In genomic region chr18:1806884-1807615, GRCh38 we compare ENCODE assay signal across 18 cellular contexts.
A peak's percentile ranks its signal among the peaks of the same experiment; 100 is the strongest.
DNase-seq lines count a peak whose midpoint lies in the region; ATAC-seq and TF ChIP-seq lines count a peak whose summit lies in the region.
"Had no signal": no experiment of that assay in that cellular context is flagged by ENCODE, and none has a peak within 500 bp of the region (broad histone marks: within the 10 kb centered on the region; RNA-seq: fewer than 3 reads in every experiment).

No MANE protein-coding gene starts in this region.

- no peaks in the 10 kb centered on the region for H3K79me2 ChIP-seq in hepatocyte

- H3K27me3 ChIP-seq in hepatocyte = no peaks in the 10 kb centered on the region
- H3K27me3 ChIP-seq: esophagus muscularis mucosa, thyroid gland had no signal

- TF ChIP-seq CTCF in C4-2B (conservative IDR thresholded peaks at IDR 0.05) (peak; percentile 17; the same call in 1 of the 2 replicates), HEK293 (tag by site-specific recombination; IDR thresholded peaks at IDR 0.05) (no peak), hepatocyte (IDR thresholded peaks at IDR 0.05; ENCODE audit: poor library complexity) (no peak)

- H3K9me3 ChIP-seq in HEK293 (ENCODE audit: control insufficient read depth, insufficient read depth, low read depth, low read length) (no peaks in the 10 kb centered on the region), hepatocyte (ENCODE audit: low read depth) (no peaks in the 10 kb centered on the region)
- H3K9me3 ChIP-seq: esophagus muscularis mucosa, thyroid gland had no signal

- DNase-seq in SK-MEL-5 (ENCODE audit: low read depth, low spot score) (peak; percentile 16), iPS-NIHi11 (ENCODE audit: low spot score) (peak; percentile 32), hepatocyte (ENCODE audit: low spot score) (no peak), hepatic stellate cell (ENCODE audit: low spot score) (no peak)
- DNase-seq: activated CD8-positive, alpha-beta T cell treated with anti-CD3 and anti-CD28 coated beads, Interleukin-2, amount 10 ng/mL, durations not matched to agents 7 days and 5 days; amniotic stem cell; DMS79; foreskin fibroblast; NCI-H1417 treated with DMSO at 0.1 percent for 48 hours; NCI-H774; occipital lobe; stimulated activated CD4-positive, alpha-beta T cell treated with anti-CD3 and anti-CD28 coated beads, Interleukin-4, amount 100 ng/mL, for 24 hours; thyroid gland had no signal

- H3K9me2 ChIP-seq in hepatocyte (replicated peaks; ENCODE audit: insufficient read depth) = no peaks in the 10 kb centered on the region

- no peaks in the 10 kb centered on the region for H4K20me1 ChIP-seq in hepatocyte (ENCODE audit: insufficient read depth, poor library complexity, severe bottlenecking)

- CTCF ChIA-PET in HEK293 (lab: Yijun Ruan, JAX) = interaction anchor here (0.6 kb wide), 1 partner anchor 30 kb away, joined by 3 read pairs; no protein-coding TSS in a partner anchor

- POLR2A ChIA-PET in HEK293 (lab: Yijun Ruan, JAX) = no interaction called here

- no peak overlapping the region for H2AFZ ChIP-seq in hepatocyte

- H3K36me3 ChIP-seq in HEK293 (ENCODE audit: control insufficient read depth in 2 of 2, insufficient read depth in 1 of 2, low read length in 2 of 2) (no peaks in the 10 kb centered on the region), hepatocyte (replicated peaks; ENCODE audit: insufficient read depth, low read depth) (no peaks in the 10 kb centered on the region)
- H3K36me3 ChIP-seq: esophagus muscularis mucosa, thyroid gland had no signal

- no peak overlapping the region for H3K4me3 ChIP-seq in HEK293 (ENCODE audit: low read depth, low read length)
- no peak overlapping the region for H3K4me3 ChIP-seq in hepatocyte
- H3K4me3 ChIP-seq: esophagus muscularis mucosa, thyroid gland had no signal

- ATAC-seq in HG03108 (IDR thresholded peaks at IDR 0.05; ENCODE audit: unreplicated experiment) = no peak
- ATAC-seq: activated CD8-positive, alpha-beta T cell treated with anti-CD3 and anti-CD28 coated beads, Interleukin-2, amount 10 ng/mL, durations not matched to agents 7 days and 5 days; SK-N-SH treated with all-trans-retinoic acid at 6 μM for 48 hours had no signal

- no peak overlapping the region for H3K4me2 ChIP-seq in hepatocyte

- H3K4me1 ChIP-seq in HEK293 (ENCODE audit: control insufficient read depth, insufficient read depth, low read length) = no peaks in the 10 kb centered on the region
- no peaks in the 10 kb centered on the region for H3K4me1 ChIP-seq in hepatocyte (ENCODE audit: insufficient read depth)
- H3K4me1 ChIP-seq: esophagus muscularis mucosa, thyroid gland had no signal

- 86% methylated on average over 7 of the region's 7 CpGs for WGBS in hepatocyte (ENCODE audit: low lambda C conversion rate, missing lambda C conversion rate)

- in situ Hi-C loops in SK-MEL-5 (cut with HindIII; ENCODE audit: low pct_unique_long_range_greater_than_20kb, low sequenced_read_pairs) = no loop called here

- H3K27ac ChIP-seq in C4-2B (no peak overlapping the region), HEK293 (ENCODE audit: extremely low read depth, low read depth, low read length) (no peak overlapping the region), hepatocyte (no peak overlapping the region)
- H3K27ac ChIP-seq: esophagus muscularis mucosa, thyroid gland had no signal

TF ChIP-seq in HEK293, 187 proteins besides CTCF, POLR2A, EP300 and RAD21:
- TF ChIP-seq ATF2 (tag by site-specific recombination; IDR thresholded peaks at IDR 0.05; ENCODE audit: low read depth) = peak; percentile 37; the same call in 1 of the 2 replicates
- no peak for TF ChIP-seq PBX3 (CRISPR knock-in tag; IDR thresholded peaks at IDR 0.05)

Comparison
In these comparisons a context has a peak if more than half of its experiments do, and no peak if none do; other contexts are left out.
1. DNase-seq: peak in SK-MEL-5 (single experiment) and iPS-NIHi11 (single experiment); none in hepatocyte (single experiment) and hepatic stellate cell (single experiment).